1 cellular context compared by ENCODE assay signal in the genomic region with DNA sequence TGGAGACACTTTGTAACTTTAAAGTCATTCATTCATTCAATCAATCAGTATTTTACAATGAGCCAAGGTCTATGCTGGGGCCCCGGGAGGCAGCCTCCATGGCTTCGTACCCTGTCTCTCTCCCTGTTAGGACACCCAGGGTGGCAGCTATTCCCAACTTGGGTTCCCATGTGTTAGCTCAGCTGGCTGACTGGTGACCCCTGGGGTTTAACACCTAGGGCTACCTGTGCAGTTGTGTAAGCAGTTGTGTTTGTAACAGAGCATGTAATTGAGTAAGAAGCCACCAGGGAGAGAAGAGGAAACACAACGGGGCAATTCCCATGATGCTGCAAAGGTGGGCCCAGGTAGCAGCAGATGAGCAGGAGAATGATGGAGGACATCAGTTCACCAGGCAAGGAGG.
TF ChIP-seq lines count a peak whose summit lies in the region.

No MANE protein-coding gene starts in this region.

TF ChIP-seq in H1, 55 proteins besides CTCF, POLR2A, EP300 and RAD21:
- TF ChIP-seq SIX5 (IDR thresholded peaks at IDR 0.05; ENCODE audit: low read depth, low read length), result no peak
- no peak for TF ChIP-seq SP1 (IDR thresholded peaks at IDR 0.05; ENCODE audit: low read depth, low read length)
TF ChIP-seq in H1: peak in this region for 0.
